Comparison of ENCODE assay signal across 12 cellular contexts in the genomic region with DNA sequence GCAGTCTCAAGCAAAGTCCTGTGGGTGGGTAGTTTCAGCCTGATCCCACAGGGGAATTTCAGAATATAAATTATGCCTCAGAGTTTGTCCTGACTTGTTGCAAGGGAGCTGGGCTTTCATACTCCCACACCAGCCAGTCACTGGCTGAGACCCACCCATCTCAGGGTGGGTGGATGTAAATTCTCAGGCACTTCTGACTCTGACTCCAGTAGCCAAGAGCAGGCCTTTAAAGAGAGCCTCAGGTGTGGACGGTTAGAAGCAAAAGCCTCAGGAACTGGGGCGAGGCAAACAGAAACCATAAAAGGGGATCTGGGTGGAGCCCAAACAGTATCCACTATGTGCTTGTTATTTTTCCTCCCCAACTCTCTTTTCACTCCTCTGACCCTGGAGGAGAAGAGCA. TPM values are rescaled to one million over a fixed set of nuclear protein-coding genes. Genes with fewer than 3 reads are reported as not detected.
DNase-seq lines count a peak whose midpoint lies in the region; ATAC-seq and TF ChIP-seq lines count a peak whose summit lies in the region.
"Had no signal": no experiment of that assay in that cellular context is flagged by ENCODE, and none has a peak within 500 bp of the region (broad histone marks: within the 10 kb centered on the region; RNA-seq: fewer than 3 reads in every experiment).

No MANE protein-coding gene starts in this region.

- intact Hi-C loops in mucosa of descending colon (cut with DNase I, micrococcal nuclease), result no loop called here

- H3K27me3 ChIP-seq in suprapubic skin, result no peaks in the 10 kb centered on the region
- H3K27me3 ChIP-seq: heart left ventricle, vagina had no signal

- no peak for TF ChIP-seq POLR2A in suprapubic skin (IDR thresholded peaks at IDR 0.05)

- H3K4me3 ChIP-seq in mucosa of descending colon (no peak overlapping the region), suprapubic skin (no peak overlapping the region)
- H3K4me3 ChIP-seq: heart left ventricle, vagina had no signal

- H3K9me3 ChIP-seq in mucosa of descending colon (no peaks in the 10 kb centered on the region), suprapubic skin (no peaks in the 10 kb centered on the region)
- H3K9me3 ChIP-seq: vagina had no signal

- H3K4me1 ChIP-seq in mucosa of descending colon (ENCODE audit: low read depth), result no peaks in the 10 kb centered on the region
- H3K4me1 ChIP-seq in suprapubic skin, result peaks cover 5% of the 10 kb centered on the region
- H3K4me1 ChIP-seq: vagina had no signal

- peak; percentile 11 to 26 for DNase-seq in activated CD4-positive, alpha-beta T cell treated with anti-CD3 and anti-CD28 coated beads, Interleukin-2, amount 50 U/mL, for 48 hours
- DNase-seq in activated CD4-positive, alpha-beta T cell treated with anti-CD3 and anti-CD28 coated beads for 1 hour, result no peak
- DNase-seq in mucosa of descending colon (no peak), kidney glomerular epithelial cell (lab: John Stamatoyannopoulos, UW) (no peak), C1 segment of cervical spinal cord (lab: John Stamatoyannopoulos, UW) (no peak), suprapubic skin (ENCODE audit: low spot score in 2 of 2) (no peak)
- DNase-seq: heart left ventricle, NCI-H1105, nephron progenitor cell had no signal

- TF ChIP-seq CTCF in mucosa of descending colon (IDR thresholded peaks at IDR 0.05) (no peak), suprapubic skin (IDR thresholded peaks at IDR 0.05) (no peak)

- WGBS in suprapubic skin, result 26% methylated on average over 2 of the region's 2 CpGs

- no peak for TF ChIP-seq EP300 in suprapubic skin (IDR thresholded peaks at IDR 0.05)

- H3K27ac ChIP-seq in suprapubic skin, result no peak overlapping the region
- H3K27ac ChIP-seq: heart left ventricle, vagina had no signal

- ATAC-seq in GM21528 (IDR thresholded peaks at IDR 0.05; ENCODE audit: low FRiP score, unreplicated experiment), result peak; percentile 71
- peak; percentile 80 for ATAC-seq in HG03432 (IDR thresholded peaks at IDR 0.05; ENCODE audit: unreplicated experiment)
- ATAC-seq in mucosa of descending colon, result peak; percentile 40
- ATAC-seq: heart left ventricle had no signal

- no peaks in the 10 kb centered on the region for H3K36me3 ChIP-seq in mucosa of descending colon (ENCODE audit: low read depth)
- H3K36me3 ChIP-seq in suprapubic skin, result no peaks in the 10 kb centered on the region
- H3K36me3 ChIP-seq: heart left ventricle, vagina had no signal

RNA-seq across cellular contexts. Expression of a gene that starts 28.6 kb away (rescaled TPM):
- 10 to 100 TPM; 37.2 to 50.2 (median 39.5) TPM for total RNA-seq in mucosa of descending colon
- total RNA-seq in suprapubic skin, result 10 to 100 TPM; 41.1 to 49.7 (median 43.0) TPM

Comparison
In these comparisons a context has a peak if more than half of its experiments do, and no peak if none do; other contexts are left out.
1. DNase-seq: peak in activated CD4-positive, alpha-beta T cell treated with anti-CD3 and anti-CD28 coated beads, Interleukin-2, amount 50 U/mL, for 48 hours (2 of 2); none in activated CD4-positive, alpha-beta T cell treated with anti-CD3 and anti-CD28 coated beads for 1 hour (single experiment), mucosa of descending colon (0 of 3), kidney glomerular epithelial cell (single experiment), C1 segment of cervical spinal cord (0 of 14) and suprapubic skin (0 of 2).
2. Peak in every context shown above with its lines, with median percentiles within 50 percentile points of each other: ATAC-seq.